In genomic region chr17:49631496-49631895, GRCh38 we compare ENCODE assay signal across 18 cellular contexts. TPM values are rescaled to one million over a fixed set of nuclear protein-coding genes. Genes with fewer than 3 reads are reported as not detected.
DNase-seq lines count a peak whose midpoint lies in the region; ATAC-seq and TF ChIP-seq lines count a peak whose summit lies in the region.
"Had no signal": no experiment of that assay in that cellular context is flagged by ENCODE, and none has a peak within 500 bp of the region (broad histone marks: within the 10 kb centered on the region; RNA-seq: fewer than 3 reads in every experiment).

No MANE protein-coding gene starts in this region.

- WGBS in heart left ventricle, 4 donors = 94 to 98% (median 95%) methylated on average over 1 of the region's 1 CpG
- 96% methylated on average over 1 of the region's 1 CpG for WGBS in aorta, 2 donors

- H3K36me3 ChIP-seq in heart left ventricle (peaks cover 0 to under 1% (median 0%) of the 10 kb centered on the region in 9 donors), neural progenitor cell (no peaks in the 10 kb centered on the region), aorta (ENCODE audit: control insufficient read depth in 1 of 2, insufficient read depth in 2 of 2, low read length in 1 of 2) (no peaks in the 10 kb centered on the region)

- H3K9me3 ChIP-seq in heart left ventricle (no peaks in the 10 kb centered on the region), neural progenitor cell (ENCODE audit: low read depth) (no peaks in the 10 kb centered on the region), aorta (ENCODE audit: control insufficient read depth, low read length) (no peaks in the 10 kb centered on the region)
- H3K9me3 ChIP-seq: A549 had no signal

- no peak overlapping the region for H3K27ac Mint-ChIP-seq in neural progenitor cell
- H3K27ac Mint-ChIP-seq: activated naive CD8-positive, alpha-beta T cell treated with anti-CD3 and anti-CD28 coated beads, Interleukin-2, amount 10 ng/mL, durations not matched to agents 7 days and 5 days; progenitor cell of endocrine pancreas had no signal

- peaks cover 91% of the 10 kb centered on the region for H3K79me2 ChIP-seq in neural progenitor cell (ENCODE audit: low read depth)

- ATAC-seq in heart left ventricle (no peak), aorta (ENCODE audit: low FRiP score) (no peak), GM21786 (IDR thresholded peaks at IDR 0.05; ENCODE audit: unreplicated experiment) (no peak)
- ATAC-seq: A549, PC-3 had no signal

- DNase-seq in heart left ventricle = no peak
- no peak for DNase-seq in cardiac septum (ENCODE audit: low spot score)
- peak; percentile 25 for DNase-seq in amniotic epithelial cell (ENCODE audit: low read depth)
- DNase-seq in neural progenitor cell (ENCODE audit: low spot score) = no peak
- DNase-seq in aorta = no peak
- no peak for DNase-seq in putamen (ENCODE audit: low spot score)
- no peak for DNase-seq in NCI-H446 treated with DMSO at 0.1 percent for 48 hours (lab: John Stamatoyannopoulos, UW)
- DNase-seq: activated naive CD8-positive, alpha-beta T cell treated with anti-CD3 and anti-CD28 coated beads, Interleukin-2, amount 10 ng/mL, durations not matched to agents 7 days and 5 days; NCI-H1092 treated with DMSO at 0.1 percent for 48 hours; NCI-H2029 treated with DMSO at 0.1 percent for 48 hours; PC-3; SHP77; stimulated activated CD4-positive, alpha-beta T cell treated with anti-CD3 and anti-CD28 coated beads, Interleukin-2, amount 100 ng/mL, for 48 hours; stimulated activated naive CD4-positive, alpha-beta T cell had no signal

- TF ChIP-seq CTCF in heart left ventricle (IDR thresholded peaks at IDR 0.05) (no peak), neural progenitor cell (IDR thresholded peaks at IDR 0.05) (no peak)

- H3K4me2 ChIP-seq in neural progenitor cell = peak overlapping the region; percentile 32
- H3K4me2 ChIP-seq: A549 had no signal

- H3F3A ChIP-seq in neural progenitor cell (ENCODE audit: low read depth) = peaks cover 22% of the 10 kb centered on the region

- no peaks in the 10 kb centered on the region for H3K27me3 Mint-ChIP-seq in neural progenitor cell (ENCODE audit: insufficient read depth, low read depth)
- H3K27me3 Mint-ChIP-seq: activated naive CD8-positive, alpha-beta T cell treated with anti-CD3 and anti-CD28 coated beads, Interleukin-2, amount 10 ng/mL, durations not matched to agents 7 days and 5 days; progenitor cell of endocrine pancreas had no signal

- no peak overlapping the region for H3K9ac ChIP-seq in neural progenitor cell

- no peak overlapping the region for H3K4me3 ChIP-seq in heart left ventricle
- H3K4me3 ChIP-seq in neural progenitor cell = no peak overlapping the region
- no peak overlapping the region for H3K4me3 ChIP-seq in aorta (ENCODE audit: low read length in 2 of 2)
- H3K4me3 ChIP-seq: A549 had no signal

- H2AFZ ChIP-seq in neural progenitor cell (replicated peaks) = no peak overlapping the region

- intact Hi-C loops in heart left ventricle (cut with DNase I) = loop anchor here in 3 of 10 donors (5.0 kb wide), 1 partner anchor 46 kb away; the partner anchor contains the start of gene SPOP (in 3 of the 3)
- intact Hi-C loops in cardiac septum (cut with DNase I) = loop anchor here (5.0 kb wide), 1 partner anchor 61 kb away; no protein-coding TSS in a partner anchor
- intact Hi-C loops in aorta (cut with DNase I) = loop anchor here (5.0 kb wide), 2 partner anchors 54 to 59 kb away; partner anchors contain the start of gene NXPH3 (in 1 of the 2)

- H3K36me3 Mint-ChIP-seq in neural progenitor cell = no peaks in the 10 kb centered on the region

- TF ChIP-seq POLR2A in heart left ventricle (IDR thresholded peaks at IDR 0.05) = no peak

- peaks cover 17 to 100% (median 83%) of the 10 kb centered on the region in 12 donors for H3K4me1 ChIP-seq in heart left ventricle
- peaks cover 45% of the 10 kb centered on the region for H3K4me1 ChIP-seq in neural progenitor cell
- peaks cover 4 to 30% of the 10 kb centered on the region in 2 donors for H3K4me1 ChIP-seq in aorta (ENCODE audit: control insufficient read depth in 1 of 2, insufficient read depth in 2 of 2, low read length in 2 of 2)

- no peaks in the 10 kb centered on the region for H3K9me3 Mint-ChIP-seq in neural progenitor cell
- H3K9me3 Mint-ChIP-seq: activated naive CD8-positive, alpha-beta T cell treated with anti-CD3 and anti-CD28 coated beads, Interleukin-2, amount 10 ng/mL, durations not matched to agents 7 days and 5 days had no signal

- no peak overlapping the region for H3K4me3 Mint-ChIP-seq in neural progenitor cell
- H3K4me3 Mint-ChIP-seq: activated naive CD8-positive, alpha-beta T cell treated with anti-CD3 and anti-CD28 coated beads, Interleukin-2, amount 10 ng/mL, durations not matched to agents 7 days and 5 days had no signal

- H3K27me3 ChIP-seq in heart left ventricle (no peaks in the 10 kb centered on the region), neural progenitor cell (no peaks in the 10 kb centered on the region), aorta (ENCODE audit: control insufficient read depth in 1 of 2, insufficient read depth in 2 of 2, low read length in 1 of 2) (no peaks in the 10 kb centered on the region)

- H3K27ac ChIP-seq in heart left ventricle = peak overlapping the region in 9 of 12 donors; percentile 79 to 91 (median 84)
- H3K27ac ChIP-seq in neural progenitor cell = no peak overlapping the region
- peak overlapping the region; percentile 90 to 97 for H3K27ac ChIP-seq in aorta (ENCODE audit: low read depth in 1 of 2, low read length in 2 of 2)
- H3K27ac ChIP-seq: A549 had no signal

- peaks cover 26% of the 10 kb centered on the region for H3K4me1 Mint-ChIP-seq in neural progenitor cell

- peaks cover 63% of the 10 kb centered on the region for H4K20me1 ChIP-seq in neural progenitor cell (ENCODE audit: low read depth)

RNA-seq across cellular contexts. Expression of gene SPOP, which starts 46.4 kb away (rescaled TPM):
- total RNA-seq in heart left ventricle (10 to 100 TPM; 46.7 to 96.1 (median 60.4) TPM), cardiac septum (68.3 TPM), neural progenitor cell (ENCODE audit: low replicate concordance) (29.5 and 40.3 TPM in 2 replicates), aorta (100 to 1,000 TPM; 117 to 289 TPM)
- polyA plus RNA-seq in heart left ventricle (10 to 100 TPM; 28.5 to 72.0 TPM), aorta (10 to 100 TPM; 54.5 to 56.5 TPM)

RNA-seq across cellular contexts. Expression of gene NXPH3, which starts 55.8 kb away (rescaled TPM):
- total RNA-seq in heart left ventricle = 1 to 10 TPM; 2.5 to 6.8 (median 4.5) TPM
- 1 to 10 TPM; 4.0 to 7.9 TPM for polyA plus RNA-seq in heart left ventricle
- 4.4 TPM for total RNA-seq in cardiac septum
- 3.6 and 10.7 TPM in 2 replicates for total RNA-seq in neural progenitor cell (ENCODE audit: low replicate concordance)
- total RNA-seq in aorta = 10 to 100 TPM; 72.0 to 87.5 TPM
- 10 to 100 TPM; 40.4 to 59.1 TPM for polyA plus RNA-seq in aorta
- total RNA-seq: mononuclear cell had no signal
